Comparison of ENCODE assay signal across 10 cellular contexts in genomic region chr1:66353207-66353606, GRCh38.
DNase-seq lines count a peak whose midpoint lies in the region; ATAC-seq lines count a peak whose summit lies in the region.
"Had no signal": no experiment of that assay in that cellular context is flagged by ENCODE, and none has a peak within 500 bp of the region (broad histone marks: within the 10 kb centered on the region; RNA-seq: fewer than 3 reads in every experiment).

No MANE protein-coding gene starts in this region.

- H3K4me3 ChIP-seq in iPS-20b (ENCODE audit: low read length) (peak overlapping the region; percentile 44; the same call in 1 of the 2 replicates), skeletal muscle tissue (ENCODE audit: low read length in 3 of 3) (no peak overlapping the region)

- no peak for DNase-seq in activated T-cell treated with anti-CD3 and anti-CD28 coated beads, Interleukin-2, amount 50 U/mL, for 4 hours
- DNase-seq in activated T-cell treated with anti-CD3 and anti-CD28 coated beads, Interleukin-2, amount 50 U/mL, for 1 hour = no peak
- DNase-seq in cortex of kidney (lab: John Stamatoyannopoulos, UW) = no peak
- DNase-seq: GDM1, NCI-H446 treated with DMSO at 0.1 percent for 48 hours had no signal

- H3K9me3 Mint-ChIP-seq in activated T-cell treated with anti-CD3 and anti-CD28 coated beads, Interleukin-2, amount 50 U/mL, for 4 hours = peaks cover 3% of the 10 kb centered on the region
- peaks cover 5% of the 10 kb centered on the region for H3K9me3 Mint-ChIP-seq in activated naive CD8-positive, alpha-beta T cell (ENCODE audit: low read depth)

- H3K9me3 ChIP-seq in iPS-20b (ENCODE audit: insufficient read depth, low read depth, low read length) (no peaks in the 10 kb centered on the region), skeletal muscle tissue (ENCODE audit: control insufficient read depth in 3 of 3, low read length in 3 of 3) (no peaks in the 10 kb centered on the region)

- H3K36me3 ChIP-seq in iPS-20b (ENCODE audit: insufficient read depth, low read depth, low read length) (peaks cover 10% of the 10 kb centered on the region; the same call in 1 of the 2 replicates), skeletal muscle tissue (ENCODE audit: control insufficient read depth in 3 of 3, insufficient read depth in 3 of 3, low read length in 3 of 3) (peaks cover 2 to 21% (median 12%) of the 10 kb centered on the region in 3 donors)

- ATAC-seq in activated T-cell treated with anti-CD3 and anti-CD28 coated beads, Interleukin-2, amount 50 U/mL, for 4 hours = no peak
- ATAC-seq in GM21447 (IDR thresholded peaks at IDR 0.05; ENCODE audit: unreplicated experiment) (no peak), GM19351 (IDR thresholded peaks at IDR 0.05; ENCODE audit: unreplicated experiment) (no peak)

- H3K36me3 Mint-ChIP-seq in activated T-cell treated with anti-CD3 and anti-CD28 coated beads, Interleukin-2, amount 50 U/mL, for 4 hours (ENCODE audit: insufficient read depth) = peaks cover 52% of the 10 kb centered on the region
- H3K36me3 Mint-ChIP-seq in activated naive CD8-positive, alpha-beta T cell = peaks cover 23% of the 10 kb centered on the region

- H3K4me1 ChIP-seq in iPS-20b (ENCODE audit: insufficient read depth, low read length) (peaks cover 76% of the 10 kb centered on the region), skeletal muscle tissue (ENCODE audit: control insufficient read depth in 3 of 3, insufficient read depth in 3 of 3, low read length in 3 of 3) (peaks cover 49 to 54% (median 51%) of the 10 kb centered on the region in 3 donors)

- H3K9ac ChIP-seq in iPS-20b (ENCODE audit: low read depth, low read length) = peak overlapping the region; percentile 70; the same call in 1 of the 2 replicates
- H3K9ac ChIP-seq in skeletal muscle tissue (ENCODE audit: low read depth in 1 of 3, low read length in 3 of 3) = no peak overlapping the region

- H3K27me3 Mint-ChIP-seq in activated T-cell treated with anti-CD3 and anti-CD28 coated beads, Interleukin-2, amount 50 U/mL, for 4 hours (ENCODE audit: low read depth) = no peaks in the 10 kb centered on the region
- no peaks in the 10 kb centered on the region for H3K27me3 Mint-ChIP-seq in activated naive CD8-positive, alpha-beta T cell

- H3K27ac ChIP-seq in iPS-20b (ENCODE audit: low read length) = peak overlapping the region; percentile 57
- peak overlapping the region; percentile 68 for H3K27ac ChIP-seq in skeletal muscle tissue (ENCODE audit: low read depth, low read length)

- H3K4me3 Mint-ChIP-seq in activated T-cell treated with anti-CD3 and anti-CD28 coated beads, Interleukin-2, amount 50 U/mL, for 4 hours = peak overlapping the region; percentile 21
- no peak overlapping the region for H3K4me3 Mint-ChIP-seq in activated naive CD8-positive, alpha-beta T cell

- peak overlapping the region; percentile 92 for H3K27ac Mint-ChIP-seq in activated naive CD8-positive, alpha-beta T cell

- H3K27me3 ChIP-seq in iPS-20b (ENCODE audit: insufficient read depth, low read length) (no peaks in the 10 kb centered on the region), skeletal muscle tissue (ENCODE audit: control insufficient read depth in 3 of 3, insufficient read depth in 3 of 3, low read length in 3 of 3) (no peaks in the 10 kb centered on the region)

- peaks cover 96% of the 10 kb centered on the region for H3K4me1 Mint-ChIP-seq in activated T-cell treated with anti-CD3 and anti-CD28 coated beads, Interleukin-2, amount 50 U/mL, for 4 hours (ENCODE audit: low read depth)
- peaks cover 96% of the 10 kb centered on the region for H3K4me1 Mint-ChIP-seq in activated naive CD8-positive, alpha-beta T cell (ENCODE audit: low read depth)
